In genomic region chrX:19886375-19886774, GRCh38 we compare ENCODE assay signal across 9 cellular contexts. TPM values are rescaled to one million over a fixed set of nuclear protein-coding genes. Genes with fewer than 3 reads are reported as not detected.
DNase-seq lines count a peak whose midpoint lies in the region; ATAC-seq, FAIRE-seq and TF ChIP-seq lines count a peak whose summit lies in the region.
"Had no signal": no experiment of that assay in that cellular context is flagged by ENCODE, and none has a peak within 500 bp of the region (broad histone marks: within the 10 kb centered on the region; RNA-seq: fewer than 3 reads in every experiment).

No MANE protein-coding gene starts in this region.

- no peak for TF ChIP-seq RAD21 in HepG2 (CRISPR knock-in tag; IDR thresholded peaks at IDR 0.05)

- H4K20me1 ChIP-seq in HepG2 (ENCODE audit: insufficient read depth, low read length), result no peaks in the 10 kb centered on the region

- ATAC-seq in activated naive CD8-positive, alpha-beta T cell treated with anti-CD3 and anti-CD28 coated beads, Interleukin-2, amount 10 ng/mL, durations not matched to agents 7 days and 5 days (ENCODE audit: low read depth), result no peak
- ATAC-seq in HepG2 (no peak), GM21529 (IDR thresholded peaks at IDR 0.05; ENCODE audit: unreplicated experiment) (no peak)

- no peak for TF ChIP-seq EP300 in HepG2 (IDR thresholded peaks at IDR 0.05; ENCODE audit: low read depth in 2 of 2, low read length in 2 of 2)
- no peak for TF ChIP-seq EP300 in HepG2 (CRISPR knock-in tag; IDR thresholded peaks at IDR 0.05; ENCODE audit: borderline replicate concordance)

- H3K36me3 ChIP-seq in HepG2 (replicated peaks in 1 of 2; ENCODE audit: control insufficient read depth in 1 of 2, insufficient read depth in 2 of 2, low read length in 2 of 2) (no peaks in the 10 kb centered on the region), thymus (ENCODE audit: control insufficient read depth, insufficient read depth) (no peaks in the 10 kb centered on the region)

- H3K27ac ChIP-seq in HepG2 (ENCODE audit: extremely low read length, insufficient read depth, low read length) (no peak overlapping the region), thymus (ENCODE audit: low read depth) (no peak overlapping the region)

- no peak overlapping the region for H2AFZ ChIP-seq in HepG2 (ENCODE audit: low read length)

- WGBS in HepG2 (ENCODE audit: low lambda C conversion rate), result 0% methylated on average over 3 of the region's 12 CpGs
- WGBS in thymus, result 4% methylated on average over 11 of the region's 12 CpGs

- H3K4me3 ChIP-seq in HepG2 (replicated peaks in 1 of 3; ENCODE audit: insufficient read depth in 1 of 3, low read depth in 2 of 3, low read length in 3 of 3) (peak overlapping the region; percentile 59 to 69 (median 69)), thymus (ENCODE audit: low read length) (peak overlapping the region; percentile 75)

- no TSS peak for BruUV-seq in HepG2 (replicated peaks; lab: Mats Ljungman, UMichigan)

- H3K9ac ChIP-seq in HepG2 (ENCODE audit: insufficient read depth, low read depth, low read length), result peak overlapping the region; percentile 29; the same call in 1 of the 2 replicates

- peak overlapping the region; percentile 82 for H3K27ac Mint-ChIP-seq in activated T-cell treated with anti-CD3 and anti-CD28 coated beads, Interleukin-2, amount 50 U/mL, for 24 hours
- H3K27ac Mint-ChIP-seq in activated naive CD8-positive, alpha-beta T cell treated with anti-CD3 and anti-CD28 coated beads, Interleukin-2, amount 10 ng/mL, durations not matched to agents 7 days and 5 days, result peak overlapping the region; percentile 59

- H3K4me1 ChIP-seq in HepG2 (ENCODE audit: insufficient read depth, low read length), result peaks cover 51% of the 10 kb centered on the region
- H3K4me1 ChIP-seq in thymus (ENCODE audit: control insufficient read depth, insufficient read depth, low read length), result peaks cover 4% of the 10 kb centered on the region

- POLR2A ChIA-PET in activated naive CD8-positive, alpha-beta T cell treated with anti-CD3 and anti-CD28 coated beads, Interleukin-2, amount 10 ng/mL, durations not matched to agents 7 days and 5 days (lab: Charles Lee), result interaction anchor here (0.5 to 1.6 kb wide), 2 partner anchors 46 to 99 kb away, joined by 4 to 6 read pairs; no protein-coding TSS in a partner anchor
- POLR2A ChIA-PET in HepG2 (lab: Yijun Ruan, JAX), result interaction anchor here (1.2 kb wide), 1 partner anchor 34 kb away, joined by 3 read pairs; no protein-coding TSS in a partner anchor

- H3K9me3 Mint-ChIP-seq in activated T-cell treated with anti-CD3 and anti-CD28 coated beads, Interleukin-2, amount 50 U/mL, for 24 hours, result no peaks in the 10 kb centered on the region
- no peaks in the 10 kb centered on the region for H3K9me3 Mint-ChIP-seq in activated naive CD8-positive, alpha-beta T cell treated with anti-CD3 and anti-CD28 coated beads, Interleukin-2, amount 10 ng/mL, durations not matched to agents 7 days and 5 days

- TF ChIP-seq POLR2A in HepG2 (IDR thresholded peaks at IDR 0.05; ENCODE audit: insufficient read depth in 1 of 2, low read depth in 2 of 2, low read length in 2 of 2), result no peak

- no peak for FAIRE-seq in HepG2 (lab: Jason Lieb, UNC)

- peak overlapping the region; percentile 61 for H3K4me2 ChIP-seq in HepG2 (ENCODE audit: low read depth, low read length)

- H3K4me3 Mint-ChIP-seq in activated T-cell treated with anti-CD3 and anti-CD28 coated beads, Interleukin-2, amount 50 U/mL, for 24 hours, result peak overlapping the region; percentile 81
- peak overlapping the region; percentile 74 for H3K4me3 Mint-ChIP-seq in activated naive CD8-positive, alpha-beta T cell treated with anti-CD3 and anti-CD28 coated beads, Interleukin-2, amount 10 ng/mL, durations not matched to agents 7 days and 5 days

- intact Hi-C loops in HepG2 (cut with micrococcal nuclease; ENCODE audit: unreplicated experiment), result no loop called here

- CTCF ChIA-PET in HepG2 (lab: Yijun Ruan, JAX; ENCODE audit: low intra/inter-chr PET ratio, low total read pairs), result no interaction called here

- DNase-seq in activated T-cell treated with anti-CD3 and anti-CD28 coated beads, Interleukin-2, amount 50 U/mL, for 24 hours, result no peak
- DNase-seq in activated T-cell treated with anti-CD3 and anti-CD28 coated beads for 4 hours (no peak), HepG2 (ENCODE audit: low spot score) (peak; percentile 27), D341Med (ENCODE audit: low spot score) (no peak), NCI-H446 treated with DMSO at 0.1 percent for 48 hours (lab: John Stamatoyannopoulos, UW) (no peak)
- no peak for DNase-seq in activated naive CD8-positive, alpha-beta T cell treated with anti-CD3 and anti-CD28 coated beads, Interleukin-2, amount 10 ng/mL, durations not matched to agents 7 days and 5 days
- DNase-seq: DMS 273 treated with DMSO at 0.1 percent for 48 hours had no signal

- H3K9me3 ChIP-seq in HepG2 (ENCODE audit: low read length) (no peaks in the 10 kb centered on the region), thymus (ENCODE audit: control insufficient read depth) (no peaks in the 10 kb centered on the region)

- no peaks in the 10 kb centered on the region for H3K27me3 ChIP-seq in HepG2 (ENCODE audit: control insufficient read depth in 1 of 2, insufficient read depth in 2 of 2, low read length in 2 of 2)
- no peaks in the 10 kb centered on the region for H3K27me3 ChIP-seq in thymus (ENCODE audit: control insufficient read depth, insufficient read depth)

- H3K4me1 Mint-ChIP-seq in activated T-cell treated with anti-CD3 and anti-CD28 coated beads, Interleukin-2, amount 50 U/mL, for 24 hours (ENCODE audit: low read depth), result peaks cover 62% of the 10 kb centered on the region
- peaks cover 39% of the 10 kb centered on the region for H3K4me1 Mint-ChIP-seq in activated naive CD8-positive, alpha-beta T cell treated with anti-CD3 and anti-CD28 coated beads, Interleukin-2, amount 10 ng/mL, durations not matched to agents 7 days and 5 days

- TF ChIP-seq CTCF in HepG2 (CRISPR knock-in tag; IDR thresholded peaks at IDR 0.05), result no peak

- H3K79me2 ChIP-seq in HepG2 (ENCODE audit: insufficient read depth, low read length), result peaks cover 13% of the 10 kb centered on the region

- no peaks in the 10 kb centered on the region for H3K36me3 Mint-ChIP-seq in activated T-cell treated with anti-CD3 and anti-CD28 coated beads, Interleukin-2, amount 50 U/mL, for 24 hours (ENCODE audit: low read depth)
- H3K36me3 Mint-ChIP-seq in activated naive CD8-positive, alpha-beta T cell treated with anti-CD3 and anti-CD28 coated beads, Interleukin-2, amount 10 ng/mL, durations not matched to agents 7 days and 5 days, result peaks cover 8% of the 10 kb centered on the region

- in situ Hi-C loops in HepG2 (cut with HindIII; ENCODE audit: extremely low pct_ligation_motif_present, low pct_unique_long_range_greater_than_20kb), result loop anchor here (10.0 kb wide), 2 partner anchors 142 to 342 kb away; no protein-coding TSS in a partner anchor

- peaks cover 6% of the 10 kb centered on the region for H3K27me3 Mint-ChIP-seq in activated T-cell treated with anti-CD3 and anti-CD28 coated beads, Interleukin-2, amount 50 U/mL, for 24 hours
- no peaks in the 10 kb centered on the region for H3K27me3 Mint-ChIP-seq in activated naive CD8-positive, alpha-beta T cell treated with anti-CD3 and anti-CD28 coated beads, Interleukin-2, amount 10 ng/mL, durations not matched to agents 7 days and 5 days

TF ChIP-seq in HepG2, 621 proteins besides CTCF, POLR2A, EP300 and RAD21 (continues in another document):
- TF ChIP-seq DMAP1 (CRISPR knock-in tag; IDR thresholded peaks at IDR 0.05) (no peak), PHF21A (CRISPR knock-in tag; IDR thresholded peaks at IDR 0.05) (peak; percentile 42; the same call in 1 of the 2 replicates), HMG20B (CRISPR knock-in tag; conservative IDR thresholded peaks at IDR 0.05) (0 out of 2 replicates have a peak, but pooled peaks have one; percentile 60), GFI1 (CRISPR knock-in tag; IDR thresholded peaks at IDR 0.05; ENCODE audit: borderline replicate concordance) (peak; percentile 97), HNF4A (CRISPR knock-in tag; IDR thresholded peaks at IDR 0.05) (peak; percentile 47; the same call in 1 of the 2 replicates), HMG20A (CRISPR knock-in tag; IDR thresholded peaks at IDR 0.05; ENCODE audit: borderline replicate concordance) (peak; percentile 38; the same call in 1 of the 2 replicates)

RNA-seq across cellular contexts. Expression of gene SH3KBP1, which starts 1.0 kb away (rescaled TPM):
- total RNA-seq in activated naive CD8-positive, alpha-beta T cell treated with anti-CD3 and anti-CD28 coated beads, Interleukin-2, amount 10 ng/mL, durations not matched to agents 7 days and 5 days, result 100 to 1,000 TPM; 108 TPM
- total RNA-seq in HepG2 (2016; rRNA removed; fragmentation: Illumina TruSeq; extraction: Trizol), result 10.4 and 12.6 TPM in 2 replicates
- 6.6 and 8.2 TPM in 2 replicates for total RNA-seq in HepG2 (2016; cell fraction: cytosol; rRNA removed; fragmentation: Illumina TruSeq; extraction: Trizol; ENCODE audit: low read depth)
- 10.1 and 10.9 TPM in 2 replicates for total RNA-seq in HepG2 (2016; cell fraction: insoluble cytoplasmic fraction; rRNA removed; fragmentation: Illumina TruSeq; extraction: Trizol)
- 19.6 and 22.2 TPM in 2 replicates for total RNA-seq in HepG2 (2016; cell fraction: membrane; rRNA removed; fragmentation: Illumina TruSeq; extraction: Trizol)
- 5.4 and 10.1 TPM in 2 replicates for total RNA-seq in HepG2 (2016; cell fraction: nucleus; rRNA removed; fragmentation: Illumina TruSeq; extraction: Trizol)
- 9.2 and 10.0 TPM in 2 replicates for polyA plus RNA-seq in HepG2 (2011; rRNA removed)
- 8.3 and 10.3 TPM in 2 replicates for polyA plus RNA-seq in HepG2 (2011; cell fraction: cytosol; rRNA removed)
- polyA plus RNA-seq in HepG2 (2011; cell fraction: nucleus; rRNA removed), result 4.1 and 5.0 TPM in 2 replicates
- 16.3 and 20.9 TPM in 2 replicates for polyA plus RNA-seq in HepG2 (2012)
- polyA plus RNA-seq in HepG2 (2016; cell fraction: cytosol; fragmentation: Illumina TruSeq; extraction: Trizol; ENCODE audit: low read depth), result 10.8 and 11.2 TPM in 2 replicates
- polyA plus RNA-seq in HepG2 (2016; cell fraction: insoluble cytoplasmic fraction; fragmentation: Illumina TruSeq; extraction: Trizol; ENCODE audit: low read depth), result 19.5 and 20.3 TPM in 2 replicates
- 23.3 and 26.3 TPM in 2 replicates for polyA plus RNA-seq in HepG2 (2016; cell fraction: membrane; fragmentation: Illumina TruSeq; extraction: Trizol; ENCODE audit: low read depth)
- 14.0 and 14.2 TPM in 2 replicates for polyA plus RNA-seq in HepG2 (2016; cell fraction: nucleus; fragmentation: Illumina TruSeq; extraction: Trizol; ENCODE audit: insufficient read depth, low read depth)
- 8.4 and 23.9 TPM in 2 replicates for polyA minus RNA-seq in HepG2 (2011; rRNA and poly(A)+ RNA removed; ENCODE audit: low replicate concordance)
- 10.6 and 12.6 TPM in 2 replicates for polyA minus RNA-seq in HepG2 (2011; cell fraction: cytosol; rRNA and poly(A)+ RNA removed)
- 8.4 and 18.0 TPM in 2 replicates for polyA minus RNA-seq in HepG2 (2011; cell fraction: nucleus; rRNA and poly(A)+ RNA removed)
- 27.4 TPM for polyA plus RNA-seq in thymus
